In the genomic region with DNA sequence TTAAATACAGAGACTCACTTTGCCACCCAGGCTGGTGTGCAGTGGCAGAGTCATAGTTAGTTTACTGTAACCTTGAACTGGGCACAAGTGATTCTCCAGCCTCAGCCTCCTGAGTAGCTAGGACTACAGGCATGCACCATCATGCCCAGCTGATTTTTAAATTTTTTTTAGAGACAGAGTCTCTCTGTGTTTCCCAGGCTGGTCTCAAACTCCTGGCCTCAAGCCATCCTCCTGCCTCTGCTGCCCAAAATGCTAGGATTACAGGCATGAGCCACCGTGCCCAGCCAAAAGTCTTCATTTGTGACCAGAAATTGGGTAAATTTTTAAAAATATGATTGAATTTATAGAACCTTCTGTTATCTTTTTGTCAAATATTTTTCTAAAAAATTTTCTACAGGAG, we compare ENCODE assay signal across 32 cellular contexts. TPM values are rescaled to one million over a fixed set of nuclear protein-coding genes. Genes with fewer than 3 reads are reported as not detected.
"Had no signal": no experiment of that assay in that cellular context is flagged by ENCODE, and none has a peak within 500 bp of the region (broad histone marks: within the 10 kb centered on the region; RNA-seq: fewer than 3 reads in every experiment).

No MANE protein-coding gene starts in this region.

- H3K4me2 ChIP-seq: hepatocyte had no signal

- H3K27me3 Mint-ChIP-seq: activated CD4-positive, alpha-beta memory T cell treated with anti-CD3 and anti-CD28 coated beads, Interleukin-2, amount 10 ng/mL, durations not matched to agents 7 days and 5 days; activated CD4-positive, alpha-beta T cell treated with anti-CD3 and anti-CD28 coated beads, Interleukin-2, amount 10 ng/mL, durations not matched to agents 7 days and 5 days; activated naive CD4-positive, alpha-beta T cell treated with anti-CD3 and anti-CD28 coated beads, Interleukin-2, amount 50 U/mL, for 24 hours; activated naive CD8-positive, alpha-beta T cell treated with anti-CD3 and anti-CD28 coated beads, Interleukin-2, amount 50 U/mL, for 24 hours; stimulated activated memory B cell treated with anti-CD40 and anti-IgM and Interleukin-4, amounts not matched to agents 10 μg/mL and 1 μg/mL and 100 μg/mL, for 72 hours; stimulated activated naive CD8-positive, alpha-beta T cell treated with anti-CD3 and anti-CD28 coated beads, Interleukin-15, amount 100 ng/mL, for 72 hours had no signal

- H3K9me3 ChIP-seq: esophagus muscularis mucosa, lower lobe of right lung, neutrophil, sigmoid colon, upper lobe of left lung, vagina had no signal

- H3K27me3 ChIP-seq: esophagus muscularis mucosa, hepatocyte, neutrophil, sigmoid colon, upper lobe of left lung, vagina had no signal

- FAIRE-seq: endothelial cell of umbilical vein, small intestine had no signal

- H3K27ac Mint-ChIP-seq: activated CD4-positive, alpha-beta memory T cell treated with anti-CD3 and anti-CD28 coated beads, Interleukin-2, amount 10 ng/mL, durations not matched to agents 7 days and 5 days; activated T-helper 2 cell treated with anti-CD3 and anti-CD28 coated beads, Interferon-gamma antibody, Interleukin-2, Interleukin-4, amounts not matched to agents 10 μg/mL and 5 μg/mL and 100 μg/mL, durations not matched to agents 14 hours and 24 hours and 36 hours; stimulated activated memory B cell treated with anti-CD40 and anti-IgM and Interleukin-4, amounts not matched to agents 10 μg/mL and 1 μg/mL and 100 μg/mL, for 72 hours; stimulated activated naive CD8-positive, alpha-beta T cell treated with anti-CD3 and anti-CD28 coated beads, Interleukin-15, amount 100 ng/mL, for 72 hours had no signal

- H3K9me3 Mint-ChIP-seq: activated CD4-positive, alpha-beta memory T cell treated with anti-CD3 and anti-CD28 coated beads, Interleukin-2, amount 10 ng/mL, durations not matched to agents 7 days and 5 days; activated CD4-positive, alpha-beta T cell treated with anti-CD3 and anti-CD28 coated beads, Interleukin-2, amount 10 ng/mL, durations not matched to agents 7 days and 5 days; activated naive CD4-positive, alpha-beta T cell treated with anti-CD3 and anti-CD28 coated beads, Interleukin-2, amount 50 U/mL, for 24 hours; activated naive CD8-positive, alpha-beta T cell treated with anti-CD3 and anti-CD28 coated beads, Interleukin-2, amount 50 U/mL, for 24 hours; activated T-helper 2 cell treated with anti-CD3 and anti-CD28 coated beads, Interferon-gamma antibody, Interleukin-2, Interleukin-4, amounts not matched to agents 10 μg/mL and 5 μg/mL and 100 μg/mL, durations not matched to agents 14 hours and 24 hours and 36 hours; nephron progenitor cell; stimulated activated memory B cell treated with anti-CD40 and anti-IgM and Interleukin-4, amounts not matched to agents 10 μg/mL and 1 μg/mL and 100 μg/mL, for 72 hours; stimulated activated naive CD8-positive, alpha-beta T cell treated with anti-CD3 and anti-CD28 coated beads, Interleukin-15, amount 100 ng/mL, for 72 hours had no signal

- H3K4me3 Mint-ChIP-seq: activated CD4-positive, alpha-beta memory T cell treated with anti-CD3 and anti-CD28 coated beads, Interleukin-2, amount 10 ng/mL, durations not matched to agents 7 days and 5 days; activated CD4-positive, alpha-beta T cell treated with anti-CD3 and anti-CD28 coated beads, Interleukin-2, amount 10 ng/mL, durations not matched to agents 7 days and 5 days; activated naive CD4-positive, alpha-beta T cell treated with anti-CD3 and anti-CD28 coated beads, Interleukin-2, amount 50 U/mL, for 24 hours; activated naive CD8-positive, alpha-beta T cell treated with anti-CD3 and anti-CD28 coated beads, Interleukin-2, amount 50 U/mL, for 24 hours; nephron progenitor cell; stimulated activated memory B cell treated with anti-CD40 and anti-IgM and Interleukin-4, amounts not matched to agents 10 μg/mL and 1 μg/mL and 100 μg/mL, for 72 hours; stimulated activated naive CD8-positive, alpha-beta T cell treated with anti-CD3 and anti-CD28 coated beads, Interleukin-15, amount 100 ng/mL, for 72 hours had no signal

- DNase-seq: activated CD4-positive, alpha-beta memory T cell treated with anti-CD3 and anti-CD28 coated beads, Interleukin-2, amount 10 ng/mL, durations not matched to agents 7 days and 5 days; activated CD4-positive, alpha-beta T cell treated with anti-CD3 and anti-CD28 coated beads for 1 hour; activated CD4-positive, alpha-beta T cell treated with anti-CD3 and anti-CD28 coated beads, Interleukin-2, amount 10 ng/mL, durations not matched to agents 7 days and 5 days; activated naive CD8-positive, alpha-beta T cell treated with anti-CD3 and anti-CD28 coated beads, Interleukin-2, amount 50 U/mL, for 24 hours; activated T-cell treated with anti-CD3 and anti-CD28 coated beads, Interleukin-2, amount 50 U/mL, for 48 hours; cerebellar nuclear complex; foreskin melanocyte; glutamatergic neuron; islet precursor cell; left colon; lower lobe of right lung; nephron progenitor cell; sigmoid colon; small intestine; stimulated activated CD4-positive, alpha-beta T cell treated with anti-CD3 and anti-CD28 coated beads, Interleukin-4, amount 100 ng/mL, for 4 hours; stimulated activated CD8-positive, alpha-beta memory T cell treated with anti-CD3 and anti-CD28 coated beads, Interleukin-4, amount 100 ng/mL, for 48 hours; stimulated activated naive CD8-positive, alpha-beta T cell treated with anti-CD3 and anti-CD28 coated beads, Interleukin-15, amount 100 ng/mL, for 72 hours; T-helper 2 cell; upper lobe of left lung had no signal

- H2AFZ ChIP-seq: hepatocyte had no signal

- ATAC-seq: activated naive CD8-positive, alpha-beta T cell treated with anti-CD3 and anti-CD28 coated beads, Interleukin-2, amount 50 U/mL, for 24 hours; left colon; lower lobe of right lung; SK-N-SH treated with all-trans-retinoic acid at 6 μM for 48 hours; stimulated activated memory B cell treated with anti-CD40 and anti-IgM and Interleukin-4, amounts not matched to agents 10 μg/mL and 1 μg/mL and 100 μg/mL, for 72 hours; stimulated activated naive CD8-positive, alpha-beta T cell treated with anti-CD3 and anti-CD28 coated beads, Interleukin-15, amount 100 ng/mL, for 72 hours had no signal

- H3K27ac ChIP-seq: hepatocyte, lower lobe of right lung, neutrophil, upper lobe of left lung, vagina had no signal

- H3K4me1 ChIP-seq: lower lobe of right lung, sigmoid colon, vagina had no signal

- H3K4me3 ChIP-seq: coronary artery, esophagus muscularis mucosa, hepatocyte, lower lobe of right lung, sigmoid colon, upper lobe of left lung, vagina had no signal

RNA-seq across cellular contexts. Expression of a gene that starts 46.3 kb away (rescaled TPM):
- total RNA-seq: activated CD4-positive, alpha-beta memory T cell treated with anti-CD3 and anti-CD28 coated beads, Interleukin-2, amount 10 ng/mL, durations not matched to agents 7 days and 5 days; endothelial cell of umbilical vein; esophagus muscularis mucosa; hepatocyte; left colon; lower lobe of right lung; osteocyte; posterior vena cava; renal cortical epithelial cell; sigmoid colon; vagina had no signal
- polyA plus RNA-seq: endothelial cell of umbilical vein had no signal
